ENCODE assay signal across 9 cellular contexts in the genomic region with DNA sequence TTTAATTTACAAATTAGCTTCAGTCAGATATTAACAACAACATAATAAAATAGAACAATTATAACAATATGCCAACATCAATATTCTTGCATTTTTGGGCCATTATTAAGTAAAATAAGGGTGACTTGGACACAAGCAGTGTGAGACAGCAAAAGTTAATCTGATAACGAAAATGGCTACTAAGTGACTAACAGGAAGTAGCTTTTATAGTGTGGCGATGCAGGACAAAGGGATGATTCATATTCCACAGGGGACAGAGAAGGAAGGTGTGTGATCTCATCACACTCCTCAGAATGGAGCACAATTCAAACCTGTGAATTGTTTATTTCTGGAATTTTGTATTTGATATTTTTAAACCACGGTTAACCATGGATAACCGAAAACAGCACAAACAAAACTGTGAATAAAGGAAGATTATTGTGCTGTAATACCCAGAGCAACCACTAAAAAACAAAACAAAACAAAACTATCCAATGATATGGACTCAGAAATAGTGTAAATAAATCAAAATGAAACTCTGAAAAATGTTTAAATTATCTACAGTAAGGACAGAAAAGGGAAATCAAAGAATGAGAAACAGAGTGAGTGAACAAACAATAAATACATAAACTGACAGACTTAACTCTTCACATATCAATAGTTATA.
DNase-seq lines count a peak whose midpoint lies in the region; ATAC-seq, FAIRE-seq and TF ChIP-seq lines count a peak whose summit lies in the region.
"Had no signal": no experiment of that assay in that cellular context is flagged by ENCODE, and none has a peak within 500 bp of the region (broad histone marks: within the 10 kb centered on the region; RNA-seq: fewer than 3 reads in every experiment).

No MANE protein-coding gene starts in this region.

- CTCF ChIA-PET in A549 (lab: Yijun Ruan, JAX) = interaction anchor here (0.9 to 1.2 kb wide), 2 partner anchors 8 to 10 kb away, joined by 3 to 4 read pairs; no protein-coding TSS in a partner anchor
- CTCF ChIA-PET in HEK293 (lab: Yijun Ruan, JAX) = interaction anchor here (0.7 to 0.9 kb wide), 2 partner anchors 19 to 36 kb away, joined by 3 to 4 read pairs; no protein-coding TSS in a partner anchor

- 25% methylated on average over 4 of the region's 4 CpGs for WGBS in A549 (ENCODE audit: missing lambda C conversion rate)
- WGBS in upper lobe of left lung, 2 donors = 62 to 65% methylated on average over 4 of the region's 4 CpGs

- H3K27me3 ChIP-seq in SJCRH30 (no peaks in the 10 kb centered on the region), upper lobe of left lung (no peaks in the 10 kb centered on the region)

- DNase-seq in A549 (ENCODE audit: low read depth in 1 of 2, low spot score in 1 of 2) (peak; percentile 53 to 77), SJCRH30 (peak; percentile 7 to 41), glutamatergic neuron (no peak), upper lobe of left lung (no peak), mesenteric fat pad (ENCODE audit: low spot score) (no peak), NCI-H2171 (lab: John Stamatoyannopoulos, UW) (no peak), coronary artery (ENCODE audit: low spot score) (no peak)
- DNase-seq: stimulated activated CD4-positive, alpha-beta T cell treated with anti-CD3 and anti-CD28 coated beads, Interleukin-1b, Interleukin-23, amount 100 ng/mL, for 48 hours had no signal

- H3K4me3 ChIP-seq in A549 (no peak overlapping the region), HEK293 (ENCODE audit: low read depth, low read length) (no peak overlapping the region), SJCRH30 (no peak overlapping the region), upper lobe of left lung (no peak overlapping the region), coronary artery (no peak overlapping the region)

- TF ChIP-seq EP300 in A549 (IDR thresholded peaks at IDR 0.05) = no peak
- TF ChIP-seq EP300 in upper lobe of left lung (IDR thresholded peaks at IDR 0.05) = no peak

- peak; percentile 93 for FAIRE-seq in A549 (lab: Jason Lieb, UNC)

- POLR2A ChIA-PET in A549 (lab: Yijun Ruan, JAX) (no interaction called here), HEK293 (lab: Yijun Ruan, JAX) (no interaction called here)

- no peak overlapping the region for H3K27ac Mint-ChIP-seq in glutamatergic neuron (ENCODE audit: unreplicated experiment)

- no peaks in the 10 kb centered on the region for H3K9me3 ChIP-seq in A549
- no peaks in the 10 kb centered on the region for H3K9me3 ChIP-seq in HEK293 (ENCODE audit: control insufficient read depth, insufficient read depth, low read depth, low read length)
- no peaks in the 10 kb centered on the region for H3K9me3 ChIP-seq in SJCRH30 (replicated peaks)
- H3K9me3 ChIP-seq in upper lobe of left lung = no peaks in the 10 kb centered on the region

- peaks cover 15% of the 10 kb centered on the region for H3K4me1 Mint-ChIP-seq in glutamatergic neuron (ENCODE audit: low read depth, unreplicated experiment)

- no peaks in the 10 kb centered on the region for H3K27me3 Mint-ChIP-seq in glutamatergic neuron (ENCODE audit: unreplicated experiment)

- TF ChIP-seq CTCF in A549 (IDR thresholded peaks at IDR 0.05) (no peak), HEK293 (tag by site-specific recombination; IDR thresholded peaks at IDR 0.05) (no peak), glutamatergic neuron (IDR thresholded peaks at IDR 0.05; ENCODE audit: partially characterized antibody, unreplicated experiment) (peak; percentile 57), upper lobe of left lung (IDR thresholded peaks at IDR 0.05) (no peak), coronary artery (IDR thresholded peaks at IDR 0.05) (no peak)

- no peaks in the 10 kb centered on the region for H3K36me3 ChIP-seq in HEK293 (ENCODE audit: control insufficient read depth in 2 of 2, insufficient read depth in 1 of 2, low read length in 2 of 2)
- H3K36me3 ChIP-seq in SJCRH30 = no peaks in the 10 kb centered on the region
- no peaks in the 10 kb centered on the region for H3K36me3 ChIP-seq in upper lobe of left lung

- no peak for TF ChIP-seq POLR2A in A549 (IDR thresholded peaks at IDR 0.05; ENCODE audit: low read length)
- TF ChIP-seq POLR2A in upper lobe of left lung (IDR thresholded peaks at IDR 0.05) = no peak

- no peak overlapping the region for H3K4me3 Mint-ChIP-seq in glutamatergic neuron (ENCODE audit: unreplicated experiment)

- H3K4me2 ChIP-seq in A549 = peak overlapping the region; percentile 46

- peaks cover 6% of the 10 kb centered on the region; the same call in 1 of the 3 replicates for H3K4me1 ChIP-seq in A549
- no peaks in the 10 kb centered on the region for H3K4me1 ChIP-seq in HEK293 (ENCODE audit: control insufficient read depth, insufficient read depth, low read length)
- H3K4me1 ChIP-seq in SJCRH30 = peaks cover 8% of the 10 kb centered on the region
- H3K4me1 ChIP-seq in upper lobe of left lung = no peaks in the 10 kb centered on the region

- ATAC-seq in A549 (peak; percentile 91 to 94), upper lobe of left lung (ENCODE audit: low FRiP score in 2 of 2) (no peak)

- H3K36me3 Mint-ChIP-seq in glutamatergic neuron (ENCODE audit: unreplicated experiment) = no peaks in the 10 kb centered on the region

- H3K9me3 Mint-ChIP-seq in glutamatergic neuron (ENCODE audit: unreplicated experiment) = no peaks in the 10 kb centered on the region

- TF ChIP-seq RAD21 in A549 (conservative IDR thresholded peaks at IDR 0.05 in 1 of 2, IDR thresholded peaks at IDR 0.05 in 1 of 2) = no peak

- peak overlapping the region; percentile 15 to 31; a peak in 3 of 6 replicates for H3K27ac ChIP-seq in A549
- no peak overlapping the region for H3K27ac ChIP-seq in HEK293 (ENCODE audit: extremely low read depth, low read depth, low read length)
- peak overlapping the region; percentile 34 for H3K27ac ChIP-seq in SJCRH30
- no peak overlapping the region for H3K27ac ChIP-seq in upper lobe of left lung
- no peak overlapping the region for H3K27ac ChIP-seq in coronary artery

TF ChIP-seq in A549, 52 proteins besides CTCF, POLR2A, EP300 and RAD21:
- TF ChIP-seq MAFK (IDR thresholded peaks at IDR 0.05; ENCODE audit: partially characterized antibody) (peak; percentile 59), KDM5A (IDR thresholded peaks at IDR 0.05) (no peak), NR3C1 (IDR thresholded peaks at IDR 0.05) (no peak), FOSL2 (IDR thresholded peaks at IDR 0.05) (no peak), FOSL2 (CRISPR knock-in tag; IDR thresholded peaks at IDR 0.05) (peak; percentile 79), RNF2 (IDR thresholded peaks at IDR 0.05; ENCODE audit: borderline replicate concordance, low read depth) (peak; percentile 40; the same call in 1 of the 2 replicates), GATA3 (IDR thresholded peaks at IDR 0.05; ENCODE audit: borderline replicate concordance) (peak; percentile 40; the same call in 1 of the 2 replicates)
TF ChIP-seq in A549: peak in this region for 4.

TF ChIP-seq in HEK293, 187 proteins besides CTCF, POLR2A, EP300 and RAD21 (continues in another document):
- no peak for TF ChIP-seq MEIS1 (CRISPR knock-in tag; IDR thresholded peaks at IDR 0.05; ENCODE audit: borderline replicate concordance)
- TF ChIP-seq ZNF394 (tag by site-specific recombination; IDR thresholded peaks at IDR 0.05; ENCODE audit: borderline replicate concordance) = 0 out of 2 replicates have a peak, but pooled peaks have one; percentile 17
- TF ChIP-seq, protein P1, sequence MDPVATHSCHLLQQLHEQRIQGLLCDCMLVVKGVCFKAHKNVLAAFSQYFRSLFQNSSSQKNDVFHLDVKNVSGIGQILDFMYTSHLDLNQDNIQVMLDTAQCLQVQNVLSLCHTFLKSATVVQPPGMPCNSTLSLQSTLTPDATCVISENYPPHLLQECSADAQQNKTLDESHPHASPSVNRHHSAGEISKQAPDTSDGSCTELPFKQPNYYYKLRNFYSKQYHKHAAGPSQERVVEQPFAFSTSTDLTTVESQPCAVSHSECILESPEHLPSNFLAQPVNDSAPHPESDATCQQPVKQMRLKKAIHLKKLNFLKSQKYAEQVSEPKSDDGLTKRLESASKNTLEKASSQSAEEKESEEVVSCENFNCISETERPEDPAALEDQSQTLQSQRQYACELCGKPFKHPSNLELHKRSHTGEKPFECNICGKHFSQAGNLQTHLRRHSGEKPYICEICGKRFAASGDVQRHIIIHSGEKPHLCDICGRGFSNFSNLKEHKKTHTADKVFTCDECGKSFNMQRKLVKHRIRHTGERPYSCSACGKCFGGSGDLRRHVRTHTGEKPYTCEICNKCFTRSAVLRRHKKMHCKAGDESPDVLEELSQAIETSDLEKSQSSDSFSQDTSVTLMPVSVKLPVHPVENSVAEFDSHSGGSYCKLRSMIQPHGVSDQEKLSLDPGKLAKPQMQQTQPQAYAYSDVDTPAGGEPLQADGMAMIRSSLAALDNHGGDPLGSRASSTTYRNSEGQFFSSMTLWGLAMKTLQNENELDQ (tag by site-specific recombination; IDR thresholded peaks at IDR 0.05; ENCODE audit: low read depth) = no peak
- TF ChIP-seq FEZF1 (tag by site-specific recombination; IDR thresholded peaks at IDR 0.05) = peak; percentile 44; the same call in 1 of the 2 replicates
- TF ChIP-seq ZNF555 (tag by site-specific recombination; conservative IDR thresholded peaks at IDR 0.05) = no peak
- TF ChIP-seq, protein P2, sequence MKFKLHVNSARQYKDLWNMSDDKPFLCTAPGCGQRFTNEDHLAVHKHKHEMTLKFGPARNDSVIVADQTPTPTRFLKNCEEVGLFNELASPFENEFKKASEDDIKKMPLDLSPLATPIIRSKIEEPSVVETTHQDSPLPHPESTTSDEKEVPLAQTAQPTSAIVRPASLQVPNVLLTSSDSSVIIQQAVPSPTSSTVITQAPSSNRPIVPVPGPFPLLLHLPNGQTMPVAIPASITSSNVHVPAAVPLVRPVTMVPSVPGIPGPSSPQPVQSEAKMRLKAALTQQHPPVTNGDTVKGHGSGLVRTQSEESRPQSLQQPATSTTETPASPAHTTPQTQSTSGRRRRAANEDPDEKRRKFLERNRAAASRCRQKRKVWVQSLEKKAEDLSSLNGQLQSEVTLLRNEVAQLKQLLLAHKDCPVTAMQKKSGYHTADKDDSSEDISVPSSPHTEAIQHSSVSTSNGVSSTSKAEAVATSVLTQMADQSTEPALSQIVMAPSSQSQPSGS (tag by site-specific recombination; IDR thresholded peaks at IDR 0.05; ENCODE audit: low read depth) = no peak
- no peak for TF ChIP-seq ZNF169 (tag by site-specific recombination; IDR thresholded peaks at IDR 0.05)
- TF ChIP-seq, protein P3, sequence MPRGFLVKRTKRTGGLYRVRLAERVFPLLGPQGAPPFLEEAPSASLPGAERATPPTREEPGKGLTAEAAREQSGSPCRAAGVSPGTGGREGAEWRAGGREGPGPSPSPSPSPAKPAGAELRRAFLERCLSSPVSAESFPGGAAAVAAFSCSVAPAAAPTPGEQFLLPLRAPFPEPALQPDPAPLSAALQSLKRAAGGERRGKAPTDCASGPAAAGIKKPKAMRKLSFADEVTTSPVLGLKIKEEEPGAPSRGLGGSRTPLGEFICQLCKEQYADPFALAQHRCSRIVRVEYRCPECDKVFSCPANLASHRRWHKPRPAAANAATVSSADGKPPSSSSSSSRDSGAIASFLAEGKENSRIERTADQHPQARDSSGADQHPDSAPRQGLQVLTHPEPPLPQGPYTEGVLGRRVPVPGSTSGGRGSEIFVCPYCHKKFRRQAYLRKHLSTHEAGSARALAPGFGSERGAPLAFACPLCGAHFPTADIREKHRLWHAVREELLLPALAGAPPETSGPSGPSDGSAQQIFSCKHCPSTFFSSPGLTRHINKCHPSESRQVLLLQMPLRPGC (tag by site-specific recombination; IDR thresholded peaks at IDR 0.05) = no peak
- no peak for TF ChIP-seq SP2 (tag by site-specific recombination; IDR thresholded peaks at IDR 0.05)

Comparison
In these comparisons a context has a peak if more than half of its experiments do, and no peak if none do; other contexts are left out.
1. ATAC-seq: peak in A549 (2 of 2); none in upper lobe of left lung (0 of 2).
2. DNase-seq: peak in A549 (2 of 2) and SJCRH30 (2 of 2); none in glutamatergic neuron (single experiment), upper lobe of left lung (0 of 2), mesenteric fat pad (single experiment), NCI-H2171 (single experiment) and coronary artery (single experiment).
3. H3K27ac ChIP-seq: peak in A549 (2 of 2) and SJCRH30 (single experiment); none in HEK293 (single experiment), upper lobe of left lung (0 of 4) and coronary artery (0 of 2).